In genomic region chr10:82643601-82644000, GRCh38 we compare ENCODE assay signal across 19 cellular contexts.
"Had no signal": no experiment of that assay in that cellular context is flagged by ENCODE, and none has a peak within 500 bp of the region (broad histone marks: within the 10 kb centered on the region; RNA-seq: fewer than 3 reads in every experiment).

No MANE protein-coding gene starts in this region.

- H3K4me1 ChIP-seq: esophagus muscularis mucosa, lower lobe of right lung, tibial nerve, uterus had no signal

- H3K27me3 ChIP-seq: esophagus muscularis mucosa, tibial nerve, uterus had no signal

- DNase-seq: activated B cell treated with CpG ODN at 0.5 μM for 24 hours; activated CD4-positive, alpha-beta T cell treated with anti-CD3 and anti-CD28 coated beads for 4 hours; activated CD8-positive, alpha-beta T cell treated with anti-CD3 and anti-CD28 coated beads for 36 hours; activated naive CD4-positive, alpha-beta T cell treated with anti-CD3 and anti-CD28 coated beads for 36 hours; activated T-cell treated with anti-CD3 and anti-CD28 coated beads, Interleukin-2, amount 50 U/mL, for 1 hour; dermis blood vessel endothelial cell; effector memory CD4-positive, alpha-beta T cell; head of caudate nucleus; lower lobe of right lung; midbrain; occipital lobe; T-helper 1 cell; T-helper 9 cell had no signal

- H3K36me3 ChIP-seq: esophagus muscularis mucosa, lower lobe of right lung, tibial nerve, uterus had no signal

- H3K27ac ChIP-seq: lower lobe of right lung, tibial nerve had no signal

- ATAC-seq: activated CD8-positive, alpha-beta T cell treated with anti-CD3 and anti-CD28 coated beads for 36 hours; lower lobe of right lung had no signal

- H3K27me3 Mint-ChIP-seq: activated B cell treated with CpG ODN at 0.5 μM for 24 hours; activated CD8-positive, alpha-beta T cell treated with anti-CD3 and anti-CD28 coated beads for 36 hours; progenitor cell of endocrine pancreas; stimulated activated naive CD8-positive, alpha-beta T cell treated with anti-CD3 and anti-CD28 coated beads, Interleukin-15, Interleukin-2, amounts not matched to agents 100 ng/mL and 50 ng/mL, for 24 hours had no signal

- H3K4me3 Mint-ChIP-seq: activated B cell treated with CpG ODN at 0.5 μM for 24 hours; activated CD8-positive, alpha-beta T cell treated with anti-CD3 and anti-CD28 coated beads for 36 hours; activated naive CD4-positive, alpha-beta T cell treated with anti-CD3 and anti-CD28 coated beads for 36 hours; nephron; stimulated activated naive CD8-positive, alpha-beta T cell treated with anti-CD3 and anti-CD28 coated beads, Interleukin-15, Interleukin-2, amounts not matched to agents 100 ng/mL and 50 ng/mL, for 24 hours had no signal

- H3K9me3 ChIP-seq: esophagus muscularis mucosa, lower lobe of right lung, tibial nerve, uterus had no signal

- H3K4me1 Mint-ChIP-seq: activated B cell treated with CpG ODN at 0.5 μM for 24 hours had no signal

- H3K27ac Mint-ChIP-seq: activated B cell treated with CpG ODN at 0.5 μM for 24 hours; activated CD8-positive, alpha-beta T cell treated with anti-CD3 and anti-CD28 coated beads for 36 hours; activated naive CD4-positive, alpha-beta T cell treated with anti-CD3 and anti-CD28 coated beads for 36 hours; nephron; progenitor cell of endocrine pancreas; stimulated activated naive CD8-positive, alpha-beta T cell treated with anti-CD3 and anti-CD28 coated beads, Interleukin-15, Interleukin-2, amounts not matched to agents 100 ng/mL and 50 ng/mL, for 24 hours had no signal

- H3K4me3 ChIP-seq: esophagus muscularis mucosa, lower lobe of right lung, tibial nerve, uterus had no signal

- H3K9me3 Mint-ChIP-seq: activated B cell treated with CpG ODN at 0.5 μM for 24 hours; activated naive CD4-positive, alpha-beta T cell treated with anti-CD3 and anti-CD28 coated beads for 36 hours; stimulated activated naive CD8-positive, alpha-beta T cell treated with anti-CD3 and anti-CD28 coated beads, Interleukin-15, Interleukin-2, amounts not matched to agents 100 ng/mL and 50 ng/mL, for 24 hours had no signal
